ENCODE assay signal across 1 cellular context in genomic region chr15:59127255-59127654, GRCh38. TPM values are rescaled to one million over a fixed set of nuclear protein-coding genes. Genes with fewer than 3 reads are reported as not detected.
"Had no signal": no experiment of that assay in that cellular context is flagged by ENCODE, and none has a peak within 500 bp of the region (broad histone marks: within the 10 kb centered on the region; RNA-seq: fewer than 3 reads in every experiment).

No MANE protein-coding gene starts in this region.

RNA-seq across cellular contexts. Expression of gene CCNB2, which starts 22.3 kb away (rescaled TPM):
- total RNA-seq: ascending aorta had no signal
